9 cellular contexts compared by ENCODE assay signal in genomic region chr7:76281706-76282343, GRCh38. TPM values are rescaled to one million over a fixed set of nuclear protein-coding genes. Genes with fewer than 3 reads are reported as not detected.
DNase-seq lines count a peak whose midpoint lies in the region; ATAC-seq and TF ChIP-seq lines count a peak whose summit lies in the region.
"Had no signal": no experiment of that assay in that cellular context is flagged by ENCODE, and none has a peak within 500 bp of the region (broad histone marks: within the 10 kb centered on the region; RNA-seq: fewer than 3 reads in every experiment).

No MANE protein-coding gene starts in this region.

- peak overlapping the region; percentile 88 for H2AFZ ChIP-seq in neuronal stem cell (ENCODE audit: low read length)

- H2BK120ac ChIP-seq in neuronal stem cell (ENCODE audit: low read depth, low read length), result no peak overlapping the region

- H3K4me2 ChIP-seq in BLaER1 (peak overlapping the region; percentile 92), neuronal stem cell (ENCODE audit: insufficient read depth, low read length, poor library complexity, severe bottlenecking) (peak overlapping the region; percentile 62)

- H3K9me3 ChIP-seq in BLaER1 (no peaks in the 10 kb centered on the region), Peyer's patch (no peaks in the 10 kb centered on the region), neuronal stem cell (replicated peaks in 1 of 2; ENCODE audit: control insufficient read depth in 2 of 2, insufficient read depth in 1 of 2, low read depth in 1 of 2, low read length in 2 of 2) (no peaks in the 10 kb centered on the region)

- no peak overlapping the region for H3K27ac Mint-ChIP-seq in effector memory CD8-positive, alpha-beta T cell

- no peak overlapping the region for H2BK12ac ChIP-seq in neuronal stem cell (ENCODE audit: low read length)

- H2BK15ac ChIP-seq in neuronal stem cell (ENCODE audit: low read length), result peak overlapping the region; percentile 71

- TF ChIP-seq CTCF in Peyer's patch (IDR thresholded peaks at IDR 0.05) (no peak), GM13976 (IDR thresholded peaks at IDR 0.05; ENCODE audit: borderline replicate concordance, control extremely low read depth, extremely low read depth, insufficient read depth, missing control alignments) (no peak)

- in situ Hi-C loops in GM13976 (cut with MboI; ENCODE audit: low sequenced_read_pairs, unreplicated experiment), result no loop called here

- no peaks in the 10 kb centered on the region for H3K79me1 ChIP-seq in neuronal stem cell (ENCODE audit: low read depth, low read length)

- no peak overlapping the region for H3K4ac ChIP-seq in neuronal stem cell (ENCODE audit: low read length)

- ATAC-seq in effector memory CD8-positive, alpha-beta T cell (replicated peaks), result no peak
- ATAC-seq in GM19324 (IDR thresholded peaks at IDR 0.05; ENCODE audit: low FRiP score, unreplicated experiment) (no peak), GM19023 (IDR thresholded peaks at IDR 0.05; ENCODE audit: unreplicated experiment) (no peak)

- H3K23ac ChIP-seq in neuronal stem cell (ENCODE audit: low read depth, low read length, poor library complexity), result no peak overlapping the region

- H4K20me1 ChIP-seq in BLaER1, result no peaks in the 10 kb centered on the region

- no CpG with 5 or more reads among the region's 36 CpGs for WGBS in neuronal stem cell (ENCODE audit: extremely low coverage in 2 of 2, insufficient read length in 2 of 2, insufficient replicate concordance in 1 of 2), 2 donors

- DNase-seq in Peyer's patch, result no peak
- DNase-seq in effector memory CD8-positive, alpha-beta T cell, result no peak
- DNase-seq in neuronal stem cell (ENCODE audit: low spot score), result no peak
- no peak for DNase-seq in effector CD4-positive, alpha-beta T cell
- DNase-seq in GM13976 (ENCODE audit: low spot score), result no peak
- DNase-seq: NCI-H2081 treated with DMSO at 0.1 percent for 48 hours had no signal

- no peak overlapping the region for H4K8ac ChIP-seq in neuronal stem cell (ENCODE audit: low read depth, low read length)

- H3K27me3 ChIP-seq in BLaER1 (peaks cover 82% of the 10 kb centered on the region), Peyer's patch (peaks cover 0 to 19% of the 10 kb centered on the region in 2 donors), neuronal stem cell (ENCODE audit: control insufficient read depth in 3 of 3, insufficient read depth in 3 of 3, low read depth in 1 of 3, low read length in 3 of 3) (peaks cover 10 to 70% (median 49%) of the 10 kb centered on the region in 3 experiments)

- H3K18ac ChIP-seq in neuronal stem cell (ENCODE audit: low read length), result peak overlapping the region; percentile 27

- no peak for TF ChIP-seq POLR2A in Peyer's patch (IDR thresholded peaks at IDR 0.05)

- peak overlapping the region; percentile 76 to 78 for H3K4me3 Mint-ChIP-seq in effector memory CD8-positive, alpha-beta T cell

- H3K36me3 Mint-ChIP-seq in effector memory CD8-positive, alpha-beta T cell (ENCODE audit: insufficient read depth), result peaks cover 10% of the 10 kb centered on the region

- H4K91ac ChIP-seq in neuronal stem cell (ENCODE audit: low read depth, low read length, poor library complexity), result no peak overlapping the region

- peaks cover 45 to 60% of the 10 kb centered on the region in 2 donors for H3K27me3 Mint-ChIP-seq in effector memory CD8-positive, alpha-beta T cell

- H3K4me1 Mint-ChIP-seq in effector memory CD8-positive, alpha-beta T cell (ENCODE audit: low read depth in 2 of 2), result peaks cover 13 to 15% of the 10 kb centered on the region in 2 donors

- H2BK5ac ChIP-seq in neuronal stem cell (ENCODE audit: low read length), result no peak overlapping the region

- H3K14ac ChIP-seq in neuronal stem cell (ENCODE audit: low read length), result no peak overlapping the region

- no peaks in the 10 kb centered on the region for H3K9me3 Mint-ChIP-seq in effector memory CD8-positive, alpha-beta T cell

- H3K27ac ChIP-seq in BLaER1, result no peak overlapping the region
- no peak overlapping the region for H3K27ac ChIP-seq in Peyer's patch
- H3K27ac ChIP-seq in neuronal stem cell (replicated peaks; ENCODE audit: low read length), result no peak overlapping the region

- peak overlapping the region; percentile 83 for H2AK5ac ChIP-seq in neuronal stem cell (ENCODE audit: low read depth, low read length)

- H3K9ac ChIP-seq in BLaER1 (no peak overlapping the region), neuronal stem cell (ENCODE audit: low read depth, low read length, poor library complexity) (no peak overlapping the region)

- peak overlapping the region; percentile 70 for H3K4me3 ChIP-seq in BLaER1
- H3K4me3 ChIP-seq in Peyer's patch, result peak overlapping the region in 3 of 4 donors; percentile 47 to 59 (median 52)
- H3K4me3 ChIP-seq in neuronal stem cell (ENCODE audit: low read length in 2 of 2), result peak overlapping the region; percentile 38 to 64

- peaks cover 21% of the 10 kb centered on the region for H3K4me1 ChIP-seq in BLaER1
- peaks cover 0 to 21% (median 9%) of the 10 kb centered on the region in 4 donors for H3K4me1 ChIP-seq in Peyer's patch
- H3K4me1 ChIP-seq in neuronal stem cell (ENCODE audit: control insufficient read depth in 2 of 2, insufficient read depth in 1 of 2, low read depth in 1 of 2, low read length in 2 of 2), result peaks cover 0 to 3% of the 10 kb centered on the region in 2 donors

- no peaks in the 10 kb centered on the region for H3K36me3 ChIP-seq in BLaER1
- H3K36me3 ChIP-seq in Peyer's patch, result no peaks in the 10 kb centered on the region
- H3K36me3 ChIP-seq in neuronal stem cell (replicated peaks in 1 of 2; ENCODE audit: control insufficient read depth in 2 of 2, insufficient read depth in 2 of 2, low read length in 2 of 2), result no peaks in the 10 kb centered on the region

RNA-seq across cellular contexts. Expression of gene HSPB1, which starts 20.6 kb away (rescaled TPM):
- 100 to 1,000 TPM in 1 of 4 donors, 10 to 100 TPM in 3; 59.0 to 139 (median 88.3) TPM for total RNA-seq in Peyer's patch
- 217 TPM for polyA plus RNA-seq in neuronal stem cell (2013, experiment 1 of 2)
- 205 TPM for polyA plus RNA-seq in neuronal stem cell (2013, experiment 2 of 2)
